Comparison of ENCODE assay signal across 1 cellular context in genomic region chr11:1560011-1560579, GRCh38.
TF ChIP-seq lines count a peak whose summit lies in the region.

No MANE protein-coding gene starts in this region.

TF ChIP-seq in HCT116, 20 proteins besides CTCF, POLR2A, EP300 and RAD21:
- TF ChIP-seq REST (IDR thresholded peaks at IDR 0.05; ENCODE audit: low read depth) = no peak
- TF ChIP-seq CBX3 (IDR thresholded peaks at IDR 0.05; ENCODE audit: low read depth) = no peak
- no peak for TF ChIP-seq ELF1 (IDR thresholded peaks at IDR 0.05; ENCODE audit: borderline replicate concordance, low read depth)
- TF ChIP-seq, protein P1, sequence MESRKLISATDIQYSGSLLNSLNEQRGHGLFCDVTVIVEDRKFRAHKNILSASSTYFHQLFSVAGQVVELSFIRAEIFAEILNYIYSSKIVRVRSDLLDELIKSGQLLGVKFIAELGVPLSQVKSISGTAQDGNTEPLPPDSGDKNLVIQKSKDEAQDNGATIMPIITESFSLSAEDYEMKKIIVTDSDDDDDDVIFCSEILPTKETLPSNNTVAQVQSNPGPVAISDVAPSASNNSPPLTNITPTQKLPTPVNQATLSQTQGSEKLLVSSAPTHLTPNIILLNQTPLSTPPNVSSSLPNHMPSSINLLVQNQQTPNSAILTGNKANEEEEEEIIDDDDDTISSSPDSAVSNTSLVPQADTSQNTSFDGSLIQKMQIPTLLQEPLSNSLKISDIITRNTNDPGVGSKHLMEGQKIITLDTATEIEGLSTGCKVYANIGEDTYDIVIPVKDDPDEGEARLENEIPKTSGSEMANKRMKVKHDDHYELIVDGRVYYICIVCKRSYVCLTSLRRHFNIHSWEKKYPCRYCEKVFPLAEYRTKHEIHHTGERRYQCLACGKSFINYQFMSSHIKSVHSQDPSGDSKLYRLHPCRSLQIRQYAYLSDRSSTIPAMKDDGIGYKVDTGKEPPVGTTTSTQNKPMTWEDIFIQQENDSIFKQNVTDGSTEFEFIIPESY (IDR thresholded peaks at IDR 0.05; ENCODE audit: extremely low read depth, insufficient replicate concordance, low read length) = no peak
- no peak for TF ChIP-seq SIN3A (IDR thresholded peaks at IDR 0.05; ENCODE audit: low read depth)
- no peak for TF ChIP-seq CEBPB (IDR thresholded peaks at IDR 0.05; ENCODE audit: low read depth)
- no peak for TF ChIP-seq YY1 (IDR thresholded peaks at IDR 0.05; ENCODE audit: extremely low read depth, insufficient replicate concordance, low read depth, low read length)
- TF ChIP-seq, protein P2, sequence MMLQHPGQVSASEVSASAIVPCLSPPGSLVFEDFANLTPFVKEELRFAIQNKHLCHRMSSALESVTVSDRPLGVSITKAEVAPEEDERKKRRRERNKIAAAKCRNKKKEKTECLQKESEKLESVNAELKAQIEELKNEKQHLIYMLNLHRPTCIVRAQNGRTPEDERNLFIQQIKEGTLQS (IDR thresholded peaks at IDR 0.05) = no peak
- TF ChIP-seq TCF7L2 (IDR thresholded peaks at IDR 0.05; ENCODE audit: borderline replicate concordance, extremely low read depth, insufficient read depth, insufficient read length) = no peak
- TF ChIP-seq EZH2 (IDR thresholded peaks at IDR 0.05) = no peak
- no peak for TF ChIP-seq SP1 (IDR thresholded peaks at IDR 0.05; ENCODE audit: low read depth)
- TF ChIP-seq SRF (IDR thresholded peaks at IDR 0.05; ENCODE audit: low read depth) = no peak
- no peak for TF ChIP-seq POLR2AphosphoS5 (IDR thresholded peaks at IDR 0.05; ENCODE audit: low read depth, low read length)
- no peak for TF ChIP-seq EGR1 (IDR thresholded peaks at IDR 0.05; ENCODE audit: low read depth)
